Comparison of ENCODE assay signal across 8 cellular contexts in genomic region chr3:69161587-69162196, GRCh38. TPM values are rescaled to one million over a fixed set of nuclear protein-coding genes. Genes with fewer than 3 reads are reported as not detected.
A peak's percentile ranks its signal among the peaks of the same experiment; 100 is the strongest.
DNase-seq lines count a peak whose midpoint lies in the region; ATAC-seq, FAIRE-seq and TF ChIP-seq lines count a peak whose summit lies in the region.

No MANE protein-coding gene starts in this region.

- peak; percentile 73 for ATAC-seq in HG03342 (IDR thresholded peaks at IDR 0.05; ENCODE audit: unreplicated experiment)

- no peaks in the 10 kb centered on the region for H3K27me3 Mint-ChIP-seq in MCF 10A (ENCODE audit: insufficient read depth, unreplicated experiment)

- no peaks in the 10 kb centered on the region for H3K4me1 Mint-ChIP-seq in MCF 10A (ENCODE audit: insufficient read depth, unreplicated experiment)

- H3K27ac Mint-ChIP-seq in MCF 10A (ENCODE audit: low read depth, unreplicated experiment) = no peak overlapping the region

- H3K9me3 Mint-ChIP-seq in MCF 10A (ENCODE audit: unreplicated experiment) = no peaks in the 10 kb centered on the region

- no peak overlapping the region for H3K4me3 Mint-ChIP-seq in MCF 10A (ENCODE audit: unreplicated experiment)

- TF ChIP-seq CTCF in MCF 10A (IDR thresholded peaks at IDR 0.05; ENCODE audit: unreplicated experiment) = peak; percentile 88

- CTCF ChIA-PET in MCF 10A (lab: Yijun Ruan, JAX) = interaction anchor here (0.6 to 12.3 kb wide), 78 partner anchors 9 to 694 kb away, joined by 3 to 332 read pairs (median 4); partner anchors contain the start of gene LMOD3

- BruUV-seq in MCF 10A (replicated peaks; lab: Mats Ljungman, UMichigan) = no TSS peak

- peak; percentile 95 for FAIRE-seq in islet of Langerhans (lab: Jason Lieb, UNC)

- POLR2A ChIA-PET in MCF 10A (lab: Yijun Ruan, JAX) = interaction anchor here (0.7 to 1.6 kb wide), 10 partner anchors 11 to 509 kb away, joined by 3 to 5 read pairs (median 4); no protein-coding TSS in a partner anchor

- intact Hi-C loops in MCF 10A (cut with micrococcal nuclease) = loop anchor here (1.0 to 5.0 kb wide), 5 partner anchors 40 to 786 kb away; no protein-coding TSS in a partner anchor

- DNase-seq in activated naive CD4-positive, alpha-beta T cell treated with Interleukin-2 at 50 U/mL for 16 hours = peak; percentile 23
- DNase-seq in activated naive CD4-positive, alpha-beta T cell (lab: John Stamatoyannopoulos, UW) = no peak
- peak; percentile 70 for DNase-seq in RKO (ENCODE audit: low spot score)
- peak; percentile 65 for DNase-seq in MCF 10A (ENCODE audit: unreplicated experiment)
- peak; percentile 7 to 31 for DNase-seq in stimulated activated CD8-positive, alpha-beta memory T cell treated with anti-CD3 and anti-CD28 coated beads, Interleukin-7, amount 100 ng/mL, for 4 hours (ENCODE audit: low read depth in 2 of 2)
- DNase-seq in mesenteric fat pad (ENCODE audit: low spot score) = no peak

- H3K36me3 Mint-ChIP-seq in MCF 10A (ENCODE audit: insufficient read depth, unreplicated experiment) = peaks cover 6% of the 10 kb centered on the region

RNA-seq across cellular contexts. Expression of gene LMOD3, which starts 39.3 kb away (rescaled TPM):
- not detected in 2 replicates for total RNA-seq in MCF 10A (2022)
- total RNA-seq in mesenteric fat pad = 0.10 TPM

Comparison
In these comparisons a context has a peak if more than half of its experiments do, and no peak if none do; other contexts are left out.
1. DNase-seq: peak in activated naive CD4-positive, alpha-beta T cell treated with Interleukin-2 at 50 U/mL for 16 hours (single experiment), RKO (single experiment), MCF 10A (single experiment) and stimulated activated CD8-positive, alpha-beta memory T cell treated with anti-CD3 and anti-CD28 coated beads, Interleukin-7, amount 100 ng/mL, for 4 hours (2 of 2); none in activated naive CD4-positive, alpha-beta T cell (0 of 4) and mesenteric fat pad (single experiment).